ENCODE assay signal across 9 cellular contexts in genomic region chrX:132463411-132463810, GRCh38. TPM values are rescaled to one million over a fixed set of nuclear protein-coding genes. Genes with fewer than 3 reads are reported as not detected.
A peak's percentile ranks its signal among the peaks of the same experiment; 100 is the strongest.
DNase-seq lines count a peak whose midpoint lies in the region; ATAC-seq, FAIRE-seq and TF ChIP-seq lines count a peak whose summit lies in the region.
"Had no signal": no experiment of that assay in that cellular context is flagged by ENCODE, and none has a peak within 500 bp of the region (broad histone marks: within the 10 kb centered on the region; RNA-seq: fewer than 3 reads in every experiment).

No MANE protein-coding gene starts in this region.

- H3K4me1 ChIP-seq in GM12878 (ENCODE audit: control insufficient read depth, insufficient read depth, low read length), result no peaks in the 10 kb centered on the region
- H3K4me1 ChIP-seq: BLaER1 treated with 17β-estradiol and CSF1 and Interleukin-3, amounts not matched to agents 10 nM and 100 nM had no signal

- ATAC-seq in GM12878 (no peak), sciatic nerve (no peak), GM21447 (IDR thresholded peaks at IDR 0.05; ENCODE audit: unreplicated experiment) (no peak)

- peaks cover 5% of the 10 kb centered on the region for H3K9me3 Mint-ChIP-seq in neural crest cell

- H3K27me3 ChIP-seq in GM12878 (replicated peaks in 1 of 2; ENCODE audit: control insufficient read depth in 2 of 2, insufficient read depth in 2 of 2, low read length in 1 of 2), result no peaks in the 10 kb centered on the region

- H3K4me3 Mint-ChIP-seq in neural crest cell, result no peak overlapping the region

- H2AFZ ChIP-seq in GM12878 (ENCODE audit: control insufficient read depth, low read depth, low read length), result no peak overlapping the region

- H3K27ac ChIP-seq in GM12878 (ENCODE audit: control insufficient read depth, insufficient read depth), result no peak overlapping the region
- H3K27ac ChIP-seq: BLaER1 treated with 17β-estradiol and CSF1 and Interleukin-3, amounts not matched to agents 10 nM and 100 nM had no signal

- intact Hi-C loops in GM12878 (cut with micrococcal nuclease; ENCODE audit: unreplicated experiment) (no loop called here), sciatic nerve (cut with DNase I) (no loop called here)

- no peak for TF ChIP-seq EP300 in GM12878 (IDR thresholded peaks at IDR 0.05; ENCODE audit: borderline replicate concordance in 1 of 2, control insufficient read depth in 1 of 2, low read depth in 2 of 2, low read length in 2 of 2)

- CTCF ChIA-PET in GM12878 (lab: Yijun Ruan, JAX), result interaction anchor here (1.0 to 1.4 kb wide), 3 partner anchors 16 to 167 kb away, joined by 3 to 4 read pairs (median 3); no protein-coding TSS in a partner anchor

- no peak overlapping the region for H3K4me3 ChIP-seq in GM12878
- H3K4me3 ChIP-seq: BLaER1 treated with 17β-estradiol and CSF1 and Interleukin-3, amounts not matched to agents 10 nM and 100 nM had no signal

- H3K9ac ChIP-seq in GM12878 (ENCODE audit: control insufficient read depth, insufficient read depth, low read length), result no peak overlapping the region
- H3K9ac ChIP-seq: BLaER1 treated with 17β-estradiol and CSF1 and Interleukin-3, amounts not matched to agents 10 nM and 100 nM had no signal

- SMC1A ChIA-PET in GM12878 (lab: Charles Lee; ENCODE audit: uncharacterized antibody, unreplicated experiment), result interaction anchor here (0.9 to 1.8 kb wide), 2 partner anchors 23 to 35 kb away, joined by 3 to 4 read pairs; no protein-coding TSS in a partner anchor

- TF ChIP-seq POLR2A in GM12878 (IDR thresholded peaks at IDR 0.05; ENCODE audit: low read depth, low read length), result no peak

- no peak for FAIRE-seq in GM12878 (lab: Jason Lieb, UNC)

- H3K27me3 Mint-ChIP-seq in neural crest cell (ENCODE audit: low read depth), result no peaks in the 10 kb centered on the region

- no peaks in the 10 kb centered on the region for H3K36me3 ChIP-seq in GM12878 (ENCODE audit: control insufficient read depth in 2 of 2, insufficient read depth in 2 of 2, low read length in 1 of 2)

- H3K4me2 ChIP-seq in GM12878 (ENCODE audit: control insufficient read depth, insufficient read depth), result no peak overlapping the region
- H3K4me2 ChIP-seq: BLaER1 treated with 17β-estradiol and CSF1 and Interleukin-3, amounts not matched to agents 10 nM and 100 nM had no signal

- no peaks in the 10 kb centered on the region for H3K79me2 ChIP-seq in GM12878 (ENCODE audit: control insufficient read depth, insufficient read depth, low read length)

- H3K4me1 Mint-ChIP-seq in neural crest cell, result peaks cover 8% of the 10 kb centered on the region

- no peaks in the 10 kb centered on the region for H3K9me3 ChIP-seq in GM12878 (replicated peaks; ENCODE audit: control insufficient read depth, insufficient read depth, low read length)

- POLR2A ChIA-PET in GM12878 (lab: Charles Lee), result no interaction called here

- DNase-seq in NCI-H82 (lab: John Stamatoyannopoulos, UW) (peak; percentile 64), NCI-H82 treated with DMSO at 0.1 percent for 48 hours (lab: John Stamatoyannopoulos, UW; ENCODE audit: unreplicated experiment) (no peak), Kasumi-1 (lab: John Stamatoyannopoulos, UW) (peak; percentile 26 to 37), GM12878 (ENCODE audit: low read depth, low spot score) (no peak), neural crest cell (ENCODE audit: low read depth, low spot score) (no peak), sciatic nerve (ENCODE audit: low spot score) (no peak)
- DNase-seq in effector CD4-positive, alpha-beta T cell, result no peak

- BruUV-seq in GM12878 (replicated peaks; lab: Mats Ljungman, UMichigan), result no TSS peak

- no peaks in the 10 kb centered on the region for H4K20me1 ChIP-seq in GM12878 (ENCODE audit: control insufficient read depth, insufficient read depth)

- no peak overlapping the region for H3K27ac Mint-ChIP-seq in neural crest cell (ENCODE audit: unreplicated experiment)

- WGBS in GM12878 (ENCODE audit: insufficient coverage, insufficient replicate concordance, low lambda C conversion rate, missing lambda C conversion rate), result 35% methylated on average over 8 of the region's 8 CpGs

- peaks cover 14% of the 10 kb centered on the region for H3K36me3 Mint-ChIP-seq in neural crest cell (ENCODE audit: low read depth)

- TF ChIP-seq CTCF in GM12878 (IDR thresholded peaks at IDR 0.05 in 2 of 3, conservative IDR thresholded peaks at IDR 0.05 in 1 of 3; ENCODE audit: control insufficient read depth in 2 of 3, extremely low read depth in 1 of 3, insufficient read depth in 1 of 3, low read depth in 3 of 3, low read length in 3 of 3), result peak; percentile 9 to 48 (median 37); a peak in 5 of 6 replicates
- peak; percentile 69 for TF ChIP-seq CTCF in neural crest cell (conservative IDR thresholded peaks at IDR 0.05)

- RAD21 ChIA-PET in GM12878 (lab: Charles Lee; ENCODE audit: unreplicated experiment), result interaction anchor here (1.1 kb wide), 1 partner anchor 169 kb away, joined by 4 read pairs; no protein-coding TSS in a partner anchor

- TF ChIP-seq RAD21 in GM12878 (IDR thresholded peaks at IDR 0.05; ENCODE audit: insufficient read depth, low read depth, low read length), result 0 out of 2 replicates have a peak, but pooled peaks have one; percentile 16

- in situ Hi-C loops in GM12878 (cut with MboI), result no loop called here

TF ChIP-seq in GM12878, 131 proteins besides CTCF, POLR2A, EP300 and RAD21:
- no peak for TF ChIP-seq PAX5 (IDR thresholded peaks at IDR 0.05; ENCODE audit: borderline replicate concordance, low read depth, low read length)
- TF ChIP-seq PML (IDR thresholded peaks at IDR 0.05; ENCODE audit: low read length), result no peak
- no peak for TF ChIP-seq SMC3 (IDR thresholded peaks at IDR 0.05; ENCODE audit: borderline replicate concordance, low read length)
- no peak for TF ChIP-seq JUNB (IDR thresholded peaks at IDR 0.05)

RNA-seq across cellular contexts. Expression of gene MBNL3, which starts 25.4 kb away (rescaled TPM):
- 15.4 and 16.4 TPM in 2 replicates for total RNA-seq in GM12878 (2013; cell fraction: nucleolus; rRNA removed)
- total RNA-seq in GM12878 (2014; rRNA removed), result 17.2 and 19.7 TPM in 2 replicates
- 15.6 and 16.0 TPM in 2 replicates for total RNA-seq in GM12878 (2014; rRNA removed; fragmentation: Illumina TruSeq; extraction: Trizol)
- total RNA-seq in GM12878 (2021), result 32.7 and 33.1 TPM in 2 replicates
- polyA plus RNA-seq in GM12878 (2011; ENCODE audit: low read depth), result 4.6 TPM
- 25.4 and 28.1 TPM in 2 replicates for polyA plus RNA-seq in GM12878 (2011; rRNA removed)
- 26.7 and 29.0 TPM in 2 replicates for polyA plus RNA-seq in GM12878 (2011; cell fraction: cytosol; rRNA removed)
- 15.0 and 23.1 TPM in 2 replicates for polyA plus RNA-seq in GM12878 (2011; cell fraction: nucleus; rRNA removed)
- polyA plus RNA-seq in GM12878 (2012), result 9.3 and 12.9 TPM in 2 replicates
- 17.4 and 19.0 TPM in 2 replicates for polyA plus RNA-seq in GM12878 (2014; fragmentation: Illumina TruSeq; extraction: Trizol)
- polyA plus RNA-seq in GM12878 (2014; fragmentation: Nextera tagmentation; extraction: Ambion mirVana), result 1 to 10 TPM; 3.4 to 6.1 TPM
- 9.2 and 10.8 TPM in 2 replicates for polyA plus RNA-seq in GM12878 (2014; rRNA removed)
- polyA plus RNA-seq in GM12878 (2016; fragmentation: Nextera tagmentation; extraction: Ambion mirVana), result 1 to 10 TPM; 7.4 to 9.7 TPM
- 77.9 and 97.6 TPM in 2 replicates for polyA minus RNA-seq in GM12878 (2011; rRNA and poly(A)+ RNA removed)
- 31.7 and 34.2 TPM in 2 replicates for polyA minus RNA-seq in GM12878 (2011; cell fraction: cytosol; rRNA and poly(A)+ RNA removed)
- 11.8 and 17.7 TPM in 2 replicates for polyA minus RNA-seq in GM12878 (2011; cell fraction: nucleus; rRNA and poly(A)+ RNA removed)
- 21.0 and 21.8 TPM in 2 replicates for total RNA-seq in neural crest cell
- 22.6 TPM for total RNA-seq in sciatic nerve

Comparison
In these comparisons a context has a peak if more than half of its experiments do, and no peak if none do; other contexts are left out.
1. DNase-seq: peak in NCI-H82 (single experiment) and Kasumi-1 (2 of 2); none in NCI-H82 treated with DMSO at 0.1 percent for 48 hours (single experiment), GM12878 (single experiment), neural crest cell (single experiment), sciatic nerve (single experiment) and effector CD4-positive, alpha-beta T cell (single experiment).